In genomic region chr10:93715345-93715744, GRCh38 we compare ENCODE assay signal across 16 cellular contexts. TPM values are rescaled to one million over a fixed set of nuclear protein-coding genes. Genes with fewer than 3 reads are reported as not detected.
A peak's percentile ranks its signal among the peaks of the same experiment; 100 is the strongest.
DNase-seq lines count a peak whose midpoint lies in the region; ATAC-seq and TF ChIP-seq lines count a peak whose summit lies in the region.
"Had no signal": no experiment of that assay in that cellular context is flagged by ENCODE, and none has a peak within 500 bp of the region (broad histone marks: within the 10 kb centered on the region; RNA-seq: fewer than 3 reads in every experiment).

No MANE protein-coding gene starts in this region.

- TF ChIP-seq CTCF in GM12864 (IDR thresholded peaks at IDR 0.05; ENCODE audit: low read depth, low read length, missing control alignments) (no peak), ascending aorta (IDR thresholded peaks at IDR 0.05) (no peak)

- H3K36me3 ChIP-seq in ascending aorta = no peaks in the 10 kb centered on the region
- H3K36me3 ChIP-seq: spleen had no signal

- no peaks in the 10 kb centered on the region for H3K27me3 ChIP-seq in ascending aorta

- H3K4me1 ChIP-seq in ascending aorta = no peaks in the 10 kb centered on the region

- H3K9me3 ChIP-seq in ascending aorta = no peaks in the 10 kb centered on the region
- H3K9me3 ChIP-seq: SK-N-SH, spleen had no signal

- no peak overlapping the region for H3K27ac ChIP-seq in ascending aorta
- H3K27ac ChIP-seq: spleen had no signal

- DNase-seq in GM12864 (ENCODE audit: low read depth) = peak; percentile 67
- no peak for DNase-seq in A172 (ENCODE audit: low spot score)
- DNase-seq in NCI-H1092 (lab: John Stamatoyannopoulos, UW) = no peak
- no peak for DNase-seq in ascending aorta (ENCODE audit: low spot score in 2 of 2)
- no peak for DNase-seq in foreskin melanocyte
- DNase-seq: cortex of kidney, DND-41, NCI-H526 treated with DMSO at 0.1 percent for 48 hours, nephron progenitor cell, SK-N-SH, spleen had no signal

- ATAC-seq in GM19328 (IDR thresholded peaks at IDR 0.05; ENCODE audit: unreplicated experiment) (peak; percentile 63), HG02610 (IDR thresholded peaks at IDR 0.05; ENCODE audit: unreplicated experiment) (peak; percentile 94), HG03280 (IDR thresholded peaks at IDR 0.05; ENCODE audit: unreplicated experiment) (peak; percentile 88)
- ATAC-seq: HCT116 had no signal

- H3K4me3 ChIP-seq in GM12864 (ENCODE audit: low read depth, low read length) (no peak overlapping the region), ascending aorta (no peak overlapping the region)
- H3K4me3 ChIP-seq: spleen had no signal

- intact Hi-C loops in ascending aorta (cut with DNase I) = no loop called here

RNA-seq across cellular contexts. Expression of gene FRA10AC1, which starts 13.0 kb away (rescaled TPM):
- total RNA-seq in A172 (2014; rRNA removed; shearing (Covaris generic)) = 5.4 and 8.3 TPM in 2 replicates
- total RNA-seq in ascending aorta = 1.7 TPM

RNA-seq across cellular contexts. Expression of gene LGI1, which starts 42.4 kb away (rescaled TPM):
- total RNA-seq in A172 (2014; rRNA removed; shearing (Covaris generic)) = not detected in 2 replicates
- not detected for total RNA-seq in ascending aorta
- total RNA-seq: kidney epithelial cell, spleen had no signal
